ENCODE assay signal across 18 cellular contexts in the genomic region with DNA sequence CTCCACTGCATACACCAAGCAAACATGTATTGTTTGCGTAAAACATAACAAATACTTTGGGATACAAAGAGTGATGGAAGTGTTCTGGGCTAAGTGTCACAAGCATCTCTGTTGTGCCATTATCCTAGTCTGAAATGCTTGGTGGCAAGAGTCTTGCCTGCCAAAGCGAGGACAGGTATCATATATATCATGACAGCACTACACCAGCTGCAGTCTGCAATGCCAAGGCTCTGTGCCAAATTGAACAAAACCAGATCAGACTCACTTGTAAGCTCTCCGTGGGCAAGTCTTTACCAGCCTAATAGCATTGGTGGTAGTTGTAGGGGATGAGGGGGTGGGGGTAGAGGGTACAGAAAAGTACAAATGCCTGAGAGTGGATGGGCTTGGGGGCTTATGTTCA.
DNase-seq lines count a peak whose midpoint lies in the region; ATAC-seq and TF ChIP-seq lines count a peak whose summit lies in the region.
"Had no signal": no experiment of that assay in that cellular context is flagged by ENCODE, and none has a peak within 500 bp of the region (broad histone marks: within the 10 kb centered on the region; RNA-seq: fewer than 3 reads in every experiment).

No MANE protein-coding gene starts in this region.

- no peak overlapping the region for H3K27ac ChIP-seq in lung (ENCODE audit: low read depth in 1 of 2, low read length in 1 of 2)
- H3K27ac ChIP-seq: 22Rv1, breast epithelium, spleen, tibial artery had no signal

- no peaks in the 10 kb centered on the region for H3K27me3 ChIP-seq in lung (ENCODE audit: control insufficient read depth, insufficient read depth)
- H3K27me3 ChIP-seq: breast epithelium, spleen, tibial artery had no signal

- no peak overlapping the region for H3K4me3 ChIP-seq in lung
- H3K4me3 ChIP-seq: breast epithelium, spleen, tibial artery had no signal

- no peak for ATAC-seq in lung (ENCODE audit: insufficient read depth, low FRiP score)
- no peak for ATAC-seq in HG02840 (IDR thresholded peaks at IDR 0.05; ENCODE audit: low FRiP score, unreplicated experiment)
- ATAC-seq: activated CD4-positive, CD25-positive, alpha-beta regulatory T cell treated with anti-CD3 and anti-CD28 coated beads, Interleukin-2, amount 50 U/mL, for 24 hours; activated CD8-positive, alpha-beta T cell treated with anti-CD3 and anti-CD28 coated beads, Interleukin-2, amount 10 ng/mL, durations not matched to agents 7 days and 5 days had no signal

- no peaks in the 10 kb centered on the region for H3K9me3 ChIP-seq in lung (ENCODE audit: control insufficient read depth in 2 of 2, insufficient read depth in 1 of 2, low read length in 1 of 2)
- H3K9me3 ChIP-seq: breast epithelium, spleen, tibial artery had no signal

- H3K36me3 ChIP-seq in lung (ENCODE audit: control insufficient read depth in 2 of 2, insufficient read depth in 2 of 2, low read length in 2 of 2): no peaks in the 10 kb centered on the region
- H3K36me3 ChIP-seq: breast epithelium, spleen, tibial artery had no signal

- TF ChIP-seq CTCF in lung (IDR thresholded peaks at IDR 0.05; ENCODE audit: control extremely low read depth, extremely low read depth): no peak

- H3K4me1 ChIP-seq in lung (ENCODE audit: control insufficient read depth in 2 of 2, insufficient read depth in 2 of 2, low read length in 2 of 2): peaks cover 0 to 9% of the 10 kb centered on the region in 2 donors
- H3K4me1 ChIP-seq: breast epithelium, spleen, tibial artery had no signal

- DNase-seq in DMS53 (lab: John Stamatoyannopoulos, UW) (peak; percentile 98), DMS53 treated with DMSO at 0.1 percent for 48 hours (lab: John Stamatoyannopoulos, UW; ENCODE audit: unreplicated experiment) (no peak), NCI-H128 (lab: John Stamatoyannopoulos, UW; ENCODE audit: unreplicated experiment) (peak; percentile 69), NCI-H2171 (lab: John Stamatoyannopoulos, UW) (peak; percentile 57), lung (ENCODE audit: low spot score) (peak; percentile 17), amygdala (lab: John Stamatoyannopoulos, UW) (no peak)
- DNase-seq in stimulated activated CD4-positive, alpha-beta T cell treated with anti-CD3 and anti-CD28 coated beads, Interleukin-1b, Interleukin-23, amount 100 ng/mL, for 48 hours: no peak
- DNase-seq: activated CD8-positive, alpha-beta T cell treated with anti-CD3 and anti-CD28 coated beads, Interleukin-2, amount 10 ng/mL, durations not matched to agents 7 days and 5 days; CD4-positive, alpha-beta memory T cell; cortex of kidney; NCI-H524 treated with DMSO at 0.1 percent for 48 hours; spleen; stimulated activated CD4-positive, alpha-beta T cell treated with anti-CD3 and anti-CD28 coated beads, Interleukin-4, amount 100 ng/mL, for 24 hours; tibial artery had no signal

- WGBS in lung, 2 donors: 42 to 50% methylated on average over 3 of the region's 3 CpGs

Comparison
In these comparisons a context has a peak if more than half of its experiments do, and no peak if none do; other contexts are left out.
1. DNase-seq: peak in DMS53 (single experiment), NCI-H128 (single experiment), NCI-H2171 (single experiment) and lung (single experiment); none in DMS53 treated with DMSO at 0.1 percent for 48 hours (single experiment), stimulated activated CD4-positive, alpha-beta T cell treated with anti-CD3 and anti-CD28 coated beads, Interleukin-1b, Interleukin-23, amount 100 ng/mL, for 48 hours (single experiment) and amygdala (0 of 56).